13 cellular contexts compared by ENCODE assay signal in genomic region chr19:2428756-2429711, GRCh38. TPM values are rescaled to one million over a fixed set of nuclear protein-coding genes. Genes with fewer than 3 reads are reported as not detected.
A peak's percentile ranks its signal among the peaks of the same experiment; 100 is the strongest.
DNase-seq lines count a peak whose midpoint lies in the region; ATAC-seq and TF ChIP-seq lines count a peak whose summit lies in the region.
"Had no signal": no experiment of that assay in that cellular context is flagged by ENCODE, and none has a peak within 500 bp of the region (broad histone marks: within the 10 kb centered on the region; RNA-seq: fewer than 3 reads in every experiment).

No MANE protein-coding gene starts in this region.

- TF ChIP-seq CTCF in heart left ventricle (IDR thresholded peaks at IDR 0.05) (no peak), lower lobe of right lung (IDR thresholded peaks at IDR 0.05) (no peak), transverse colon (IDR thresholded peaks at IDR 0.05) (no peak)

- no peaks in the 10 kb centered on the region for H3K27me3 Mint-ChIP-seq in activated naive CD8-positive, alpha-beta T cell treated with anti-CD3 and anti-CD28 coated beads, Interleukin-2, amount 10 ng/mL, durations not matched to agents 7 days and 5 days

- no peak for TF ChIP-seq EP300 in transverse colon (IDR thresholded peaks at IDR 0.05; ENCODE audit: low read depth)

- no peak for ATAC-seq in heart left ventricle
- ATAC-seq in left cardiac atrium: no peak
- no peak for ATAC-seq in activated naive CD8-positive, alpha-beta T cell treated with anti-CD3 and anti-CD28 coated beads, Interleukin-2, amount 10 ng/mL, durations not matched to agents 7 days and 5 days (ENCODE audit: low read depth)
- ATAC-seq in lower lobe of right lung: no peak
- ATAC-seq in HG03432 (IDR thresholded peaks at IDR 0.05; ENCODE audit: unreplicated experiment): no peak
- ATAC-seq in activated CD4-positive, CD25-positive, alpha-beta regulatory T cell treated with anti-CD3 and anti-CD28 coated beads, Interleukin-2, amount 50 U/mL, for 24 hours: no peak
- ATAC-seq: activated CD8-positive, alpha-beta T cell treated with anti-CD3 and anti-CD28 coated beads, Interleukin-2, amount 10 ng/mL, durations not matched to agents 7 days and 5 days; stimulated activated naive CD8-positive, alpha-beta T cell treated with anti-CD3 and anti-CD28 coated beads, Interleukin-15, Interleukin-2, amounts not matched to agents 100 U/mL and 50 U/mL, for 24 hours had no signal

- POLR2A ChIA-PET in activated naive CD8-positive, alpha-beta T cell treated with anti-CD3 and anti-CD28 coated beads, Interleukin-2, amount 10 ng/mL, durations not matched to agents 7 days and 5 days (lab: Charles Lee): interaction anchor here (1.0 to 1.9 kb wide), 3 partner anchors 47 to 170 kb away, joined by 3 to 13 read pairs (median 5); partner anchors contain the start of gene GADD45B

- peaks cover 7% of the 10 kb centered on the region for H3K4me1 Mint-ChIP-seq in activated naive CD8-positive, alpha-beta T cell treated with anti-CD3 and anti-CD28 coated beads, Interleukin-2, amount 10 ng/mL, durations not matched to agents 7 days and 5 days

- H3K27ac ChIP-seq in heart left ventricle (peak overlapping the region in 6 of 12 donors; percentile 94 to 100 (median 96)), lower lobe of right lung (peak overlapping the region; percentile 95), transverse colon (peak overlapping the region; percentile 94 to 98 (median 96))

- intact Hi-C loops in heart left ventricle (cut with DNase I) (no loop called here), left cardiac atrium (cut with DNase I) (no loop called here), lower lobe of right lung (cut with DNase I) (no loop called here), transverse colon (cut with DNase I; ENCODE audit: low total_unique reads) (no loop called here)

- H3K4me1 ChIP-seq in heart left ventricle (peaks cover 3 to 40% (median 30%) of the 10 kb centered on the region in 12 donors), lower lobe of right lung (peaks cover 28% of the 10 kb centered on the region), transverse colon (peaks cover 15 to 32% (median 26%) of the 10 kb centered on the region in 4 donors)

- peaks cover 9% of the 10 kb centered on the region for H3K36me3 Mint-ChIP-seq in activated naive CD8-positive, alpha-beta T cell treated with anti-CD3 and anti-CD28 coated beads, Interleukin-2, amount 10 ng/mL, durations not matched to agents 7 days and 5 days

- DNase-seq in heart left ventricle: no peak
- DNase-seq in left cardiac atrium: no peak
- DNase-seq in activated naive CD8-positive, alpha-beta T cell treated with anti-CD3 and anti-CD28 coated beads, Interleukin-2, amount 10 ng/mL, durations not matched to agents 7 days and 5 days: no peak
- no peak for DNase-seq in lower lobe of right lung
- no peak for DNase-seq in transverse colon
- no peak for DNase-seq in DMS153 (lab: John Stamatoyannopoulos, UW)
- DNase-seq: activated CD8-positive, alpha-beta T cell treated with anti-CD3 and anti-CD28 coated beads, Interleukin-2, amount 10 ng/mL, durations not matched to agents 7 days and 5 days; KBM-7; stimulated activated CD4-positive, alpha-beta T cell treated with anti-CD3 and anti-CD28 coated beads, Interleukin-15, amount 100 ng/mL, for 24 hours; stimulated activated naive CD8-positive, alpha-beta T cell treated with anti-CD3 and anti-CD28 coated beads, Interleukin-15, Interleukin-2, amounts not matched to agents 100 U/mL and 50 U/mL, for 24 hours had no signal

- H3K27me3 ChIP-seq in heart left ventricle (no peaks in the 10 kb centered on the region), lower lobe of right lung (ENCODE audit: low read depth) (no peaks in the 10 kb centered on the region), transverse colon (no peaks in the 10 kb centered on the region)
- H3K27me3 ChIP-seq: ascending aorta had no signal

- H3K9me3 ChIP-seq in heart left ventricle (no peaks in the 10 kb centered on the region), lower lobe of right lung (no peaks in the 10 kb centered on the region), transverse colon (no peaks in the 10 kb centered on the region)
- H3K9me3 ChIP-seq: ascending aorta had no signal

- in situ Hi-C loops in transverse colon (cut with MboI; ENCODE audit: low pct_ligation_motif_present in 1 of 4, low pct_unique_long_range_greater_than_20kb in 1 of 4, low sequenced_read_pairs in 3 of 4): no loop called here

- peak overlapping the region; percentile 30 for H3K27ac Mint-ChIP-seq in activated naive CD8-positive, alpha-beta T cell treated with anti-CD3 and anti-CD28 coated beads, Interleukin-2, amount 10 ng/mL, durations not matched to agents 7 days and 5 days

- H3K4me3 ChIP-seq in heart left ventricle (peak overlapping the region in 9 of 12 donors; percentile 68 to 96 (median 89)), lower lobe of right lung (peak overlapping the region; percentile 96), transverse colon (peak overlapping the region in 1 of 4 donors; percentile 83)

- H3K4me3 Mint-ChIP-seq in activated naive CD8-positive, alpha-beta T cell treated with anti-CD3 and anti-CD28 coated beads, Interleukin-2, amount 10 ng/mL, durations not matched to agents 7 days and 5 days: no peak overlapping the region

- peaks cover 0 to 27% (median 7%) of the 10 kb centered on the region in 9 donors for H3K36me3 ChIP-seq in heart left ventricle
- peaks cover 35% of the 10 kb centered on the region for H3K36me3 ChIP-seq in lower lobe of right lung
- no peaks in the 10 kb centered on the region for H3K36me3 ChIP-seq in transverse colon

- no peaks in the 10 kb centered on the region for H3K9me3 Mint-ChIP-seq in activated naive CD8-positive, alpha-beta T cell treated with anti-CD3 and anti-CD28 coated beads, Interleukin-2, amount 10 ng/mL, durations not matched to agents 7 days and 5 days

- WGBS in heart left ventricle, 4 donors: 62 to 84% (median 64%) methylated on average over 29 to 37 of the region's 37 CpGs
- WGBS in transverse colon (ENCODE audit: low coverage in 1 of 2), 2 donors: 82% methylated on average over 35 of the region's 37 CpGs; no CpG with 5 or more reads in 1 of the 2 donors

- no peak for TF ChIP-seq POLR2A in heart left ventricle (IDR thresholded peaks at IDR 0.05)
- no peak for TF ChIP-seq POLR2A in transverse colon (IDR thresholded peaks at IDR 0.05)

RNA-seq across cellular contexts. Expression of gene TIMM13, which starts 1.6 kb away (rescaled TPM):
- total RNA-seq in heart left ventricle (10 to 100 TPM; 27.4 to 78.4 (median 62.6) TPM), left cardiac atrium (10 to 100 TPM; 76.8 to 78.7 TPM), lower lobe of right lung (53.3 TPM), transverse colon (10 to 100 TPM; 10.8 to 54.9 (median 30.8) TPM)
- polyA plus RNA-seq in heart left ventricle: 10 to 100 TPM; 75.4 to 98.5 TPM
- total RNA-seq in activated naive CD8-positive, alpha-beta T cell treated with anti-CD3 and anti-CD28 coated beads, Interleukin-2, amount 10 ng/mL, durations not matched to agents 7 days and 5 days: 10 to 100 TPM; 46.5 to 48.5 TPM

RNA-seq across cellular contexts. Expression of gene LMNB2, which starts 27.7 kb away (rescaled TPM):
- total RNA-seq in heart left ventricle: 10 to 100 TPM in 7 of 9 donors, 1 to 10 TPM in 2; 6.6 to 22.2 (median 13.8) TPM
- polyA plus RNA-seq in heart left ventricle: 10 to 100 TPM in 1 of 2 donors, 1 to 10 TPM in 1; 9.3 to 33.0 TPM
- 10 to 100 TPM; 19.5 to 20.6 TPM for total RNA-seq in left cardiac atrium
- 10 to 100 TPM; 74.9 to 83.3 TPM for total RNA-seq in activated naive CD8-positive, alpha-beta T cell treated with anti-CD3 and anti-CD28 coated beads, Interleukin-2, amount 10 ng/mL, durations not matched to agents 7 days and 5 days
- 20.9 TPM for total RNA-seq in lower lobe of right lung
- total RNA-seq in transverse colon: 10 to 100 TPM; 10.8 to 23.9 (median 17.8) TPM

RNA-seq across cellular contexts. Expression of gene GADD45B, which starts 46.9 kb away (rescaled TPM):
- total RNA-seq in heart left ventricle (100 to 1,000 TPM in 2 of 9 donors, 10 to 100 TPM in 7; 20.3 to 155 (median 46.6) TPM), left cardiac atrium (100 to 1,000 TPM in 1 of 2 donors, 10 to 100 TPM in 1; 64.0 to 189 TPM), lower lobe of right lung (89.9 TPM), transverse colon (100 to 1,000 TPM in 3 of 4 donors, 10 to 100 TPM in 1; 59.0 to 280 (median 167) TPM)
- polyA plus RNA-seq in heart left ventricle: 10 to 100 TPM; 67.2 to 68.4 TPM
- total RNA-seq in activated naive CD8-positive, alpha-beta T cell treated with anti-CD3 and anti-CD28 coated beads, Interleukin-2, amount 10 ng/mL, durations not matched to agents 7 days and 5 days: 10 to 100 TPM; 83.1 to 85.4 TPM
